In genomic region chr10:60384708-60385398, GRCh38 we compare ENCODE assay signal across 11 cellular contexts. TPM values are rescaled to one million over a fixed set of nuclear protein-coding genes. Genes with fewer than 3 reads are reported as not detected.
DNase-seq lines count a peak whose midpoint lies in the region; ATAC-seq, FAIRE-seq and TF ChIP-seq lines count a peak whose summit lies in the region.
"Had no signal": no experiment of that assay in that cellular context is flagged by ENCODE, and none has a peak within 500 bp of the region (broad histone marks: within the 10 kb centered on the region; RNA-seq: fewer than 3 reads in every experiment).

No MANE protein-coding gene starts in this region.

- ATAC-seq in lower lobe of right lung, result peak; percentile 70 to 73
- ATAC-seq in HG03439 (IDR thresholded peaks at IDR 0.05; ENCODE audit: unreplicated experiment), result no peak
- no peak for ATAC-seq in HG03135 (IDR thresholded peaks at IDR 0.05; ENCODE audit: unreplicated experiment)
- ATAC-seq in HG03520 (IDR thresholded peaks at IDR 0.05; ENCODE audit: unreplicated experiment), result no peak

- H3K36me3 ChIP-seq in bronchial epithelial cell (ENCODE audit: control insufficient read depth, insufficient read depth, low read length) (no peaks in the 10 kb centered on the region), lower lobe of right lung (no peaks in the 10 kb centered on the region)
- H3K36me3 ChIP-seq: spleen, tibial nerve had no signal

- DNase-seq in AG04450 (ENCODE audit: low read depth, low spot score), result peak; percentile 94
- DNase-seq in bronchial epithelial cell (ENCODE audit: low read depth), result peak; percentile 95
- DNase-seq in lower lobe of right lung, result no peak
- DNase-seq in activated CD4-positive, alpha-beta T cell treated with anti-CD3 and anti-CD28 coated beads, Interleukin-2, amount 50 U/mL, for 4 hours, result no peak
- DNase-seq: spleen had no signal

- H3K4me1 ChIP-seq in lower lobe of right lung, result peaks cover 17% of the 10 kb centered on the region

- no peak for TF ChIP-seq RAD21 in Ishikawa (IDR thresholded peaks at IDR 0.05; ENCODE audit: low read depth)

- H3K9me3 ChIP-seq in AG04450 (ENCODE audit: control insufficient read depth, insufficient read depth, low read length) (no peaks in the 10 kb centered on the region), lower lobe of right lung (no peaks in the 10 kb centered on the region)
- H3K9me3 ChIP-seq: spleen, tibial nerve had no signal

- intact Hi-C loops in lower lobe of right lung (cut with DNase I), result no loop called here

- H3K27me3 ChIP-seq in AG04450 (ENCODE audit: control insufficient read depth, insufficient read depth, low read length) (no peaks in the 10 kb centered on the region), bronchial epithelial cell (ENCODE audit: control insufficient read depth, insufficient read depth, low read length) (no peaks in the 10 kb centered on the region), lower lobe of right lung (ENCODE audit: low read depth) (no peaks in the 10 kb centered on the region)
- H3K27me3 ChIP-seq: hepatocyte, spleen, tibial nerve had no signal

- CTCF ChIA-PET in AG04450 (lab: Charles Lee), result interaction anchor here (0.6 to 1.6 kb wide), 2 partner anchors 27 to 1672 kb away, joined by 4 read pairs; no protein-coding TSS in a partner anchor

- POLR2A ChIA-PET in AG04450 (lab: Yijun Ruan, JAX), result interaction anchor here (0.6 to 1.0 kb wide), 3 partner anchors 25 to 45 kb away, joined by 3 to 7 read pairs (median 3); no protein-coding TSS in a partner anchor

- TF ChIP-seq CTCF in AG04450 (IDR thresholded peaks at IDR 0.05; ENCODE audit: low read depth, low read length) (no peak), bronchial epithelial cell (IDR thresholded peaks at IDR 0.05; ENCODE audit: insufficient read depth, low read length, severe bottlenecking) (no peak), lower lobe of right lung (IDR thresholded peaks at IDR 0.05) (no peak)

- peak; percentile 61; the same call in 1 of the 2 replicates for TF ChIP-seq EP300 in Ishikawa (IDR thresholded peaks at IDR 0.05; ENCODE audit: borderline replicate concordance)

- FAIRE-seq in bronchial epithelial cell (lab: Jason Lieb, UNC), result peak; percentile 32

- no peak overlapping the region for H3K4me3 ChIP-seq in AG04450 (ENCODE audit: low read depth, low read length)
- H3K4me3 ChIP-seq in bronchial epithelial cell (ENCODE audit: low read depth, low read length), result no peak overlapping the region
- no peak overlapping the region for H3K4me3 ChIP-seq in lower lobe of right lung
- H3K4me3 ChIP-seq: hepatocyte, spleen, tibial nerve had no signal

- peak overlapping the region; percentile 74 for H3K27ac ChIP-seq in AG04450 (ENCODE audit: low read depth, low read length)
- no peak overlapping the region for H3K27ac ChIP-seq in lower lobe of right lung
- H3K27ac ChIP-seq: hepatocyte had no signal

TF ChIP-seq in Ishikawa, 13 proteins besides CTCF, POLR2A, EP300 and RAD21:
- TF ChIP-seq NFIC (IDR thresholded peaks at IDR 0.05), result peak; percentile 95
- peak; percentile 93 for TF ChIP-seq TEAD4 (IDR thresholded peaks at IDR 0.05)
- TF ChIP-seq TCF12 (IDR thresholded peaks at IDR 0.05; ENCODE audit: low read depth), result peak; percentile 57; the same call in 1 of the 2 replicates
- TF ChIP-seq YY1 (IDR thresholded peaks at IDR 0.05; ENCODE audit: low read depth), result peak; percentile 55; the same call in 1 of the 2 replicates
- no peak for TF ChIP-seq CREB1 (IDR thresholded peaks at IDR 0.05; ENCODE audit: low read depth)
- TF ChIP-seq TAF1 (IDR thresholded peaks at IDR 0.05; ENCODE audit: low read depth), result no peak
TF ChIP-seq in Ishikawa: peak in this region for 4.

RNA-seq across cellular contexts. Expression of gene ANK3, which starts 4.8 kb away (rescaled TPM):
- polyA plus RNA-seq in AG04450 (2011; rRNA removed), result 1.6 and 1.9 TPM in 2 replicates
- polyA minus RNA-seq in AG04450 (2011; rRNA and poly(A)+ RNA removed), result 4.1 and 4.3 TPM in 2 replicates
- total RNA-seq in bronchial epithelial cell, result 7.4 and 7.9 TPM in 2 replicates
- total RNA-seq in lower lobe of right lung, result 75.9 TPM

Comparison
In these comparisons a context has a peak if more than half of its experiments do, and no peak if none do; other contexts are left out.
1. DNase-seq: peak in AG04450 (single experiment) and bronchial epithelial cell (single experiment); none in lower lobe of right lung (single experiment) and activated CD4-positive, alpha-beta T cell treated with anti-CD3 and anti-CD28 coated beads, Interleukin-2, amount 50 U/mL, for 4 hours (0 of 2).
2. ATAC-seq: peak in lower lobe of right lung (2 of 2); none in HG03439 (single experiment), HG03135 (single experiment) and HG03520 (single experiment).